ENCODE assay signal across 2 cellular contexts in the genomic region with DNA sequence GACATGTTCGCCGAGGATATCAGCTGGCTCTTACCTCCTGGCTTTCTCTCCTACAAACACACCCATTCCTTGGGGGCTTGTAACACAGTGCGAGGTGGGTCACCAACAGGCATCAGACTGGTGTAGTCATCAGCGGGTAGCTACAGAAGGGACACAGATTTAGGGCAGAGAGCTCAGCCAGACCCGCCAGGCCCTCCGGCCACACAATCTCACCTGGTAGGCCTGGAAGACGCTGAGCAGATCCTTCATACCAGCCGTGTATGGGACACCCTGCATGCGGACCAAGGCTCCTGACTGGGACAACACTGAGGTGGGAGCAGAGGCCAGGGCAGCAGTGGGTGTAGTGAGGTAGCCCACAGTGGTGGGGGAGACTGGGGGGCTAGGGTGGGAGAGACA.
TF ChIP-seq lines count a peak whose summit lies in the region.

No MANE protein-coding gene starts in this region.

TF ChIP-seq in WTC11, 78 proteins besides CTCF, POLR2A, EP300 and RAD21:
- TF ChIP-seq, protein P1, sequence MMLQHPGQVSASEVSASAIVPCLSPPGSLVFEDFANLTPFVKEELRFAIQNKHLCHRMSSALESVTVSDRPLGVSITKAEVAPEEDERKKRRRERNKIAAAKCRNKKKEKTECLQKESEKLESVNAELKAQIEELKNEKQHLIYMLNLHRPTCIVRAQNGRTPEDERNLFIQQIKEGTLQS (CRISPR knock-in tag; conservative IDR thresholded peaks at IDR 0.05), result 0 out of 2 replicates have a peak, but pooled peaks have one; percentile 25
- TF ChIP-seq TEAD1 (CRISPR knock-in tag; IDR thresholded peaks at IDR 0.05), result no peak

TF ChIP-seq in HepG2, 621 proteins besides CTCF, POLR2A, EP300 and RAD21:
- no peak for TF ChIP-seq SETDB1 (CRISPR knock-in tag; IDR thresholded peaks at IDR 0.05; ENCODE audit: borderline replicate concordance)
- TF ChIP-seq, protein P2, sequence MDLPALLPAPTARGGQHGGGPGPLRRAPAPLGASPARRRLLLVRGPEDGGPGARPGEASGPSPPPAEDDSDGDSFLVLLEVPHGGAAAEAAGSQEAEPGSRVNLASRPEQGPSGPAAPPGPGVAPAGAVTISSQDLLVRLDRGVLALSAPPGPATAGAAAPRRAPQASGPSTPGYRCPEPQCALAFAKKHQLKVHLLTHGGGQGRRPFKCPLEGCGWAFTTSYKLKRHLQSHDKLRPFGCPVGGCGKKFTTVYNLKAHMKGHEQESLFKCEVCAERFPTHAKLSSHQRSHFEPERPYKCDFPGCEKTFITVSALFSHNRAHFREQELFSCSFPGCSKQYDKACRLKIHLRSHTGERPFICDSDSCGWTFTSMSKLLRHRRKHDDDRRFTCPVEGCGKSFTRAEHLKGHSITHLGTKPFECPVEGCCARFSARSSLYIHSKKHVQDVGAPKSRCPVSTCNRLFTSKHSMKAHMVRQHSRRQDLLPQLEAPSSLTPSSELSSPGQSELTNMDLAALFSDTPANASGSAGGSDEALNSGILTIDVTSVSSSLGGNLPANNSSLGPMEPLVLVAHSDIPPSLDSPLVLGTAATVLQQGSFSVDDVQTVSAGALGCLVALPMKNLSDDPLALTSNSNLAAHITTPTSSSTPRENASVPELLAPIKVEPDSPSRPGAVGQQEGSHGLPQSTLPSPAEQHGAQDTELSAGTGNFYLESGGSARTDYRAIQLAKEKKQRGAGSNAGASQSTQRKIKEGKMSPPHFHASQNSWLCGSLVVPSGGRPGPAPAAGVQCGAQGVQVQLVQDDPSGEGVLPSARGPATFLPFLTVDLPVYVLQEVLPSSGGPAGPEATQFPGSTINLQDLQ (CRISPR knock-in tag; IDR thresholded peaks at IDR 0.05), result 0 out of 2 replicates have a peak, but pooled peaks have one; percentile 27
